1 cellular context compared by ENCODE assay signal in the genomic region with DNA sequence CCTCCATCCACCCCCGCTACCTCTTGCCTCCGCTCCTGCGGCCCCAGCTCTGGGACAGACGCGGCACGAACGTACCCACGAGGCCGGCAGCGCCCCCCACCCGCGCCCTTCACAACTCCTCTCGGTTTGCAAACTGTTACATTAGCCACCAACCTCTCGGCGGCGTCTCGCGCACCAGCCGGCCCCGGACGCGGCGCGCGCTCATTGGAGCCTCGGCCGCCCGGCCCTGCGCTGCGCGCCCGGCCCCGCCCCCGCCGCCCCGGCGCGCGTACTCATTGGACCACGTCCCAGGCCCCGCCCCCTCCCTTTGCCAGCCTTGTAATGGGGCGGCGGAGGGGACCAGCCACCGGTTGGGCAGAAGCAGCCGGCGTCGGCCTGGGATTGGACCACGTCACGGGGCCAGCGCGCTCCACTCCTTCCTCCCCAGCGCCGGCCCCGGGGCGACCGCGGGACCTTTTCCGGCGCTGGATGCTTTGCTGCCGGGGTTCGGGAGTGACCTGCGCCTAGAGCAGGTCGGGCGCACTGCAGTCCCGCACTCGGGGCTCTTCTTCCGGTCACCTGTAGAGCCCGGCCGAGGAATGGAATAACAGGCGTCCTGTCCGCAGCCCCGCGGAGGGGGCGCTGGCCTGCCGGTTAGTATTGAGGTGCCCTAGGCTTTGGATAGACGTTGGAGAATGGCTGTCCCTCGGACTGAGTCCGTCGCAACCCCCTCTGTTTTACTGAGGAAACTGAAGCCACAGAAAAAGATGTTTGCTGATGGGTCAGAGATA.
A peak's percentile ranks its signal among the peaks of the same experiment; 100 is the strongest.
TF ChIP-seq lines count a peak whose summit lies in the region.

A gene with protein sequence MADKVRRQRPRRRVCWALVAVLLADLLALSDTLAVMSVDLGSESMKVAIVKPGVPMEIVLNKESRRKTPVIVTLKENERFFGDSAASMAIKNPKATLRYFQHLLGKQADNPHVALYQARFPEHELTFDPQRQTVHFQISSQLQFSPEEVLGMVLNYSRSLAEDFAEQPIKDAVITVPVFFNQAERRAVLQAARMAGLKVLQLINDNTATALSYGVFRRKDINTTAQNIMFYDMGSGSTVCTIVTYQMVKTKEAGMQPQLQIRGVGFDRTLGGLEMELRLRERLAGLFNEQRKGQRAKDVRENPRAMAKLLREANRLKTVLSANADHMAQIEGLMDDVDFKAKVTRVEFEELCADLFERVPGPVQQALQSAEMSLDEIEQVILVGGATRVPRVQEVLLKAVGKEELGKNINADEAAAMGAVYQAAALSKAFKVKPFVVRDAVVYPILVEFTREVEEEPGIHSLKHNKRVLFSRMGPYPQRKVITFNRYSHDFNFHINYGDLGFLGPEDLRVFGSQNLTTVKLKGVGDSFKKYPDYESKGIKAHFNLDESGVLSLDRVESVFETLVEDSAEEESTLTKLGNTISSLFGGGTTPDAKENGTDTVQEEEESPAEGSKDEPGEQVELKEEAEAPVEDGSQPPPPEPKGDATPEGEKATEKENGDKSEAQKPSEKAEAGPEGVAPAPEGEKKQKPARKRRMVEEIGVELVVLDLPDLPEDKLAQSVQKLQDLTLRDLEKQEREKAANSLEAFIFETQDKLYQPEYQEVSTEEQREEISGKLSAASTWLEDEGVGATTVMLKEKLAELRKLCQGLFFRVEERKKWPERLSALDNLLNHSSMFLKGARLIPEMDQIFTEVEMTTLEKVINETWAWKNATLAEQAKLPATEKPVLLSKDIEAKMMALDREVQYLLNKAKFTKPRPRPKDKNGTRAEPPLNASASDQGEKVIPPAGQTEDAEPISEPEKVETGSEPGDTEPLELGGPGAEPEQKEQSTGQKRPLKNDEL (minus strand): TSS at position 206 of the 770 bp plus-strand sequence. CDS start 1,045 bp downstream, outside the sequence.

TF ChIP-seq in HepG2, 621 proteins besides CTCF, POLR2A, EP300 and RAD21 (continued from another document and continues in another):
- TF ChIP-seq, protein P1, sequence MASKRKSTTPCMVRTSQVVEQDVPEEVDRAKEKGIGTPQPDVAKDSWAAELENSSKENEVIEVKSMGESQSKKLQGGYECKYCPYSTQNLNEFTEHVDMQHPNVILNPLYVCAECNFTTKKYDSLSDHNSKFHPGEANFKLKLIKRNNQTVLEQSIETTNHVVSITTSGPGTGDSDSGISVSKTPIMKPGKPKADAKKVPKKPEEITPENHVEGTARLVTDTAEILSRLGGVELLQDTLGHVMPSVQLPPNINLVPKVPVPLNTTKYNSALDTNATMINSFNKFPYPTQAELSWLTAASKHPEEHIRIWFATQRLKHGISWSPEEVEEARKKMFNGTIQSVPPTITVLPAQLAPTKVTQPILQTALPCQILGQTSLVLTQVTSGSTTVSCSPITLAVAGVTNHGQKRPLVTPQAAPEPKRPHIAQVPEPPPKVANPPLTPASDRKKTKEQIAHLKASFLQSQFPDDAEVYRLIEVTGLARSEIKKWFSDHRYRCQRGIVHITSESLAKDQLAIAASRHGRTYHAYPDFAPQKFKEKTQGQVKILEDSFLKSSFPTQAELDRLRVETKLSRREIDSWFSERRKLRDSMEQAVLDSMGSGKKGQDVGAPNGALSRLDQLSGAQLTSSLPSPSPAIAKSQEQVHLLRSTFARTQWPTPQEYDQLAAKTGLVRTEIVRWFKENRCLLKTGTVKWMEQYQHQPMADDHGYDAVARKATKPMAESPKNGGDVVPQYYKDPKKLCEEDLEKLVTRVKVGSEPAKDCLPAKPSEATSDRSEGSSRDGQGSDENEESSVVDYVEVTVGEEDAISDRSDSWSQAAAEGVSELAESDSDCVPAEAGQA (IDR thresholded peaks at IDR 0.05; ENCODE audit: low read depth), result no peak
- TF ChIP-seq, protein P1 (CRISPR knock-in tag; IDR thresholded peaks at IDR 0.05; ENCODE audit: borderline replicate concordance), result no peak
- TF ChIP-seq ZNF224 (CRISPR knock-in tag; IDR thresholded peaks at IDR 0.05), result no peak
- peak; percentile 59 for TF ChIP-seq BORCS8-MEF2B (CRISPR knock-in tag; IDR thresholded peaks at IDR 0.05)
- TF ChIP-seq GFI1 (CRISPR knock-in tag; IDR thresholded peaks at IDR 0.05; ENCODE audit: borderline replicate concordance), result no peak
- no peak for TF ChIP-seq ZFP90 (CRISPR knock-in tag; IDR thresholded peaks at IDR 0.05; ENCODE audit: borderline replicate concordance)
- TF ChIP-seq, protein P2, sequence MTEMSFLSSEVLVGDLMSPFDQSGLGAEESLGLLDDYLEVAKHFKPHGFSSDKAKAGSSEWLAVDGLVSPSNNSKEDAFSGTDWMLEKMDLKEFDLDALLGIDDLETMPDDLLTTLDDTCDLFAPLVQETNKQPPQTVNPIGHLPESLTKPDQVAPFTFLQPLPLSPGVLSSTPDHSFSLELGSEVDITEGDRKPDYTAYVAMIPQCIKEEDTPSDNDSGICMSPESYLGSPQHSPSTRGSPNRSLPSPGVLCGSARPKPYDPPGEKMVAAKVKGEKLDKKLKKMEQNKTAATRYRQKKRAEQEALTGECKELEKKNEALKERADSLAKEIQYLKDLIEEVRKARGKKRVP (CRISPR knock-in tag; IDR thresholded peaks at IDR 0.05), result peak in 1 of 2 experiments; percentile 58; a peak in 1 of 4 replicates
- TF ChIP-seq, protein P3, sequence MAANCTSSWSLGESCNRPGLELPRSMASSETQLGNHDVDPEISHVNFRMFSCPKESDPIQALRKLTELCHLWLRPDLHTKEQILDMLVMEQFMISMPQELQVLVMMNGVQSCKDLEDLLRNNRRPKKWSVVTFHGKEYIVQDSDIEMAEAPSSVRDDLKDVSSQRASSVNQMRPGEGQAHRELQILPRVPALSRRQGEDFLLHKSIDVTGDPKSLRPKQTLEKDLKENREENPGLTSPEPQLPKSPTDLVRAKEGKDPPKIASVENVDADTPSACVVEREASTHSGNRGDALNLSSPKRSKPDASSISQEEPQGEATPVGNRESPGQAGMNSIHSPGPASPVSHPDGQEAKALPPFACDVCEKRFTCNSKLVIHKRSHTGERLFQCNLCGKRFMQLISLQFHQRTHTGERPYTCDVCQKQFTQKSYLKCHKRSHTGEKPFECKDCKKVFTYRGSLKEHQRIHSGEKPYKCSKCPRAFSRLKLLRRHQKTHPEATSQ (CRISPR knock-in tag; IDR thresholded peaks at IDR 0.05; ENCODE audit: borderline replicate concordance), result no peak
- no peak for TF ChIP-seq ZNF782 (CRISPR knock-in tag; IDR thresholded peaks at IDR 0.05; ENCODE audit: borderline replicate concordance)
- no peak for TF ChIP-seq CC2D1A (CRISPR knock-in tag; IDR thresholded peaks at IDR 0.05)
- TF ChIP-seq JUND (CRISPR knock-in tag; IDR thresholded peaks at IDR 0.05), result no peak
- no peak; the same call in 1 of the 2 replicates for TF ChIP-seq ERF (CRISPR knock-in tag; IDR thresholded peaks at IDR 0.05)
- no peak for TF ChIP-seq ZNF329 (CRISPR knock-in tag; IDR thresholded peaks at IDR 0.05; ENCODE audit: low read depth)
- TF ChIP-seq KLF6 (CRISPR knock-in tag; IDR thresholded peaks at IDR 0.05), result no peak
- peak; percentile 66; the same call in 1 of the 2 replicates for TF ChIP-seq KDM5B (CRISPR knock-in tag; IDR thresholded peaks at IDR 0.05; ENCODE audit: borderline replicate concordance)
- TF ChIP-seq, protein P4, sequence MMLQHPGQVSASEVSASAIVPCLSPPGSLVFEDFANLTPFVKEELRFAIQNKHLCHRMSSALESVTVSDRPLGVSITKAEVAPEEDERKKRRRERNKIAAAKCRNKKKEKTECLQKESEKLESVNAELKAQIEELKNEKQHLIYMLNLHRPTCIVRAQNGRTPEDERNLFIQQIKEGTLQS (CRISPR knock-in tag; IDR thresholded peaks at IDR 0.05), result no peak
- peak; percentile 50 for TF ChIP-seq U2AF1 (optimal IDR thresholded peaks at IDR 0.05; ENCODE audit: low read depth, low read length)
- TF ChIP-seq, protein P5, sequence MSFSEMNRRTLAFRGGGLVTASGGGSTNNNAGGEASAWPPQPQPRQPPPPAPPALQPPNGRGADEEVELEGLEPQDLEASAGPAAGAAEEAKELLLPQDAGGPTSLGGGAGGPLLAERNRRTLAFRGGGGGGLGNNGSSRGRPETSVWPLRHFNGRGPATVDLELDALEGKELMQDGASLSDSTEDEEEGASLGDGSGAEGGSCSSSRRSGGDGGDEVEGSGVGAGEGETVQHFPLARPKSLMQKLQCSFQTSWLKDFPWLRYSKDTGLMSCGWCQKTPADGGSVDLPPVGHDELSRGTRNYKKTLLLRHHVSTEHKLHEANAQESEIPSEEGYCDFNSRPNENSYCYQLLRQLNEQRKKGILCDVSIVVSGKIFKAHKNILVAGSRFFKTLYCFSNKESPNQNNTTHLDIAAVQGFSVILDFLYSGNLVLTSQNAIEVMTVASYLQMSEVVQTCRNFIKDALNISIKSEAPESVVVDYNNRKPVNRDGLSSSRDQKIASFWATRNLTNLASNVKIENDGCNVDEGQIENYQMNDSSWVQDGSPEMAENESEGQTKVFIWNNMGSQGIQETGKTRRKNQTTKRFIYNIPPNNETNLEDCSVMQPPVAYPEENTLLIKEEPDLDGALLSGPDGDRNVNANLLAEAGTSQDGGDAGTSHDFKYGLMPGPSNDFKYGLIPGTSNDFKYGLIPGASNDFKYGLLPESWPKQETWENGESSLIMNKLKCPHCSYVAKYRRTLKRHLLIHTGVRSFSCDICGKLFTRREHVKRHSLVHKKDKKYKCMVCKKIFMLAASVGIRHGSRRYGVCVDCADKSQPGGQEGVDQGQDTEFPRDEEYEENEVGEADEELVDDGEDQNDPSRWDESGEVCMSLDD (CRISPR knock-in tag; IDR thresholded peaks at IDR 0.05; ENCODE audit: borderline replicate concordance), result peak; percentile 99
- no peak; the same call in 1 of the 2 replicates for TF ChIP-seq BCL6 (CRISPR knock-in tag; IDR thresholded peaks at IDR 0.05)
- TF ChIP-seq, protein P6, sequence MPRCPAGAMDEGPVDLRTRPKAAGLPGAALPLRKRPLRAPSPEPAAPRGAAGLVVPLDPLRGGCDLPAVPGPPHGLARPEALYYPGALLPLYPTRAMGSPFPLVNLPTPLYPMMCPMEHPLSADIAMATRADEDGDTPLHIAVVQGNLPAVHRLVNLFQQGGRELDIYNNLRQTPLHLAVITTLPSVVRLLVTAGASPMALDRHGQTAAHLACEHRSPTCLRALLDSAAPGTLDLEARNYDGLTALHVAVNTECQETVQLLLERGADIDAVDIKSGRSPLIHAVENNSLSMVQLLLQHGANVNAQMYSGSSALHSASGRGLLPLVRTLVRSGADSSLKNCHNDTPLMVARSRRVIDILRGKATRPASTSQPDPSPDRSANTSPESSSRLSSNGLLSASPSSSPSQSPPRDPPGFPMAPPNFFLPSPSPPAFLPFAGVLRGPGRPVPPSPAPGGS (CRISPR knock-in tag; IDR thresholded peaks at IDR 0.05), result 0 out of 2 replicates have a peak, but pooled peaks have one; percentile 34
- TF ChIP-seq ZNF724P (CRISPR knock-in tag; IDR thresholded peaks at IDR 0.05; ENCODE audit: borderline replicate concordance), result no peak
- TF ChIP-seq HIVEP1 (CRISPR knock-in tag; IDR thresholded peaks at IDR 0.05), result no peak
- peak; percentile 33 for TF ChIP-seq ZNF788 (CRISPR knock-in tag; IDR thresholded peaks at IDR 0.05; ENCODE audit: borderline replicate concordance)
- peak; percentile 42 for TF ChIP-seq FOXO1 (CRISPR knock-in tag; IDR thresholded peaks at IDR 0.05)
- no peak for TF ChIP-seq ZC3H13 (CRISPR knock-in tag; IDR thresholded peaks at IDR 0.05)
- TF ChIP-seq ZNF138 (CRISPR knock-in tag; IDR thresholded peaks at IDR 0.05; ENCODE audit: low read depth), result no peak
- no peak; the same call in 1 of the 2 replicates for TF ChIP-seq NFKB2 (CRISPR knock-in tag; IDR thresholded peaks at IDR 0.05; ENCODE audit: borderline replicate concordance)
- 0 out of 2 replicates have a peak, but pooled peaks have one; percentile 31 for TF ChIP-seq ZNF644 (CRISPR knock-in tag; IDR thresholded peaks at IDR 0.05; ENCODE audit: low read depth)
- TF ChIP-seq FOXK1 (CRISPR knock-in tag; IDR thresholded peaks at IDR 0.05; ENCODE audit: borderline replicate concordance, low read depth), result peak; percentile 31; the same call in 1 of the 2 replicates
- TF ChIP-seq, protein P7, sequence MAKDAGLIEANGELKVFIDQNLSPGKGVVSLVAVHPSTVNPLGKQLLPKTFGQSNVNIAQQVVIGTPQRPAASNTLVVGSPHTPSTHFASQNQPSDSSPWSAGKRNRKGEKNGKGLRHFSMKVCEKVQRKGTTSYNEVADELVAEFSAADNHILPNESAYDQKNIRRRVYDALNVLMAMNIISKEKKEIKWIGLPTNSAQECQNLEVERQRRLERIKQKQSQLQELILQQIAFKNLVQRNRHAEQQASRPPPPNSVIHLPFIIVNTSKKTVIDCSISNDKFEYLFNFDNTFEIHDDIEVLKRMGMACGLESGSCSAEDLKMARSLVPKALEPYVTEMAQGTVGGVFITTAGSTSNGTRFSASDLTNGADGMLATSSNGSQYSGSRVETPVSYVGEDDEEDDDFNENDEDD (CRISPR knock-in tag; IDR thresholded peaks at IDR 0.05; ENCODE audit: borderline replicate concordance), result no peak
- TF ChIP-seq MXD4 (CRISPR knock-in tag; IDR thresholded peaks at IDR 0.05), result peak; percentile 83; the same call in 1 of the 2 replicates
- TF ChIP-seq, protein P8, sequence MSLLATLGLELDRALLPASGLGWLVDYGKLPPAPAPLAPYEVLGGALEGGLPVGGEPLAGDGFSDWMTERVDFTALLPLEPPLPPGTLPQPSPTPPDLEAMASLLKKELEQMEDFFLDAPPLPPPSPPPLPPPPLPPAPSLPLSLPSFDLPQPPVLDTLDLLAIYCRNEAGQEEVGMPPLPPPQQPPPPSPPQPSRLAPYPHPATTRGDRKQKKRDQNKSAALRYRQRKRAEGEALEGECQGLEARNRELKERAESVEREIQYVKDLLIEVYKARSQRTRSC (CRISPR knock-in tag; IDR thresholded peaks at IDR 0.05; ENCODE audit: low read depth), result no peak
- TF ChIP-seq, protein P9, sequence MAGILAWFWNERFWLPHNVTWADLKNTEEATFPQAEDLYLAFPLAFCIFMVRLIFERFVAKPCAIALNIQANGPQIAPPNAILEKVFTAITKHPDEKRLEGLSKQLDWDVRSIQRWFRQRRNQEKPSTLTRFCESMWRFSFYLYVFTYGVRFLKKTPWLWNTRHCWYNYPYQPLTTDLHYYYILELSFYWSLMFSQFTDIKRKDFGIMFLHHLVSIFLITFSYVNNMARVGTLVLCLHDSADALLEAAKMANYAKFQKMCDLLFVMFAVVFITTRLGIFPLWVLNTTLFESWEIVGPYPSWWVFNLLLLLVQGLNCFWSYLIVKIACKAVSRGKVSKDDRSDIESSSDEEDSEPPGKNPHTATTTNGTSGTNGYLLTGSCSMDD (CRISPR knock-in tag; IDR thresholded peaks at IDR 0.05), result no peak
- TF ChIP-seq ZNF326 (CRISPR knock-in tag; IDR thresholded peaks at IDR 0.05; ENCODE audit: borderline replicate concordance), result no peak
- TF ChIP-seq RCOR2 (CRISPR knock-in tag; IDR thresholded peaks at IDR 0.05), result no peak
- peak; percentile 67; the same call in 1 of the 2 replicates for TF ChIP-seq TAF1 (CRISPR knock-in tag; IDR thresholded peaks at IDR 0.05)
- no peak for TF ChIP-seq HNF4A (CRISPR knock-in tag; IDR thresholded peaks at IDR 0.05)
- TF ChIP-seq ATAD3A (CRISPR knock-in tag; IDR thresholded peaks at IDR 0.05), result no peak
- TF ChIP-seq ZNF446 (CRISPR knock-in tag; IDR thresholded peaks at IDR 0.05), result peak; percentile 29
